In the genomic region with DNA sequence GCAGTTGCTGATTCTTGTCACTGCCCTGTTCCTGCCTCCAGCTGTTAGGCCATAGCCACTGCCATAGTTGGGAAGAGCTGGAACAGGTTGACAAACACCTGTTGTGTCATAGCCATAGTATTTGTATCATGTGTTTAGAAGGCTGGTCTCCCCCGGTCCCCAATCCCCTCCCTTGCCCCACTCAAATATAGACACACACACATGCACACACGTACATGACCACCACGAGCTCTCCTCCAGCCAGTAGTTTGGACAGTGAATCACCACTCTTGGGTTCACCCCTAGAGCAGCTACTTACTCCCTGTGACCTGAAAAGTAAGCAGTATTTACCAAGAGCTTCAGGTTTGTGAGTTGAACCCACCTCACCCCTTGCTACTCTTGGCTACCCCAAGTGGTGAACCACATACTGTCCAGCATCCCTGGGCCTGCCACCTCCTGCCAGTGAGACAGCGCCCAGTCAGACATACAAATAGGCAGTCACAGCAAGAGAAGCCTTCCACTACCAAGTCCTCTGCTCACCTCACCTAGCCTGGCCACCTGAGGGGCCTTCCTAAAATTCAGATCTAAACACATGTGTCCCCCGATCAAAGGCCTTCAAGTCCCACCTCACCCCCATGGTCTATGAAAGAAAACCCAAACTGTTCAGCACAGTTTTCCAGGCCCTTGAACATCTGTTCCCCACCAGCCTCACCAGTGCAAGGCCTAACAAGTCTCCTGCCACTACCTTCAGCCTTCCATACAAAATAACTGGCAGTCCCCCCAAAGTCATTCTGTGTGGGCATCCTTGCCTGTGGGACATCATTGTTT, we compare ENCODE assay signal across 8 cellular contexts. TPM values are rescaled to one million over a fixed set of nuclear protein-coding genes. Genes with fewer than 3 reads are reported as not detected.
DNase-seq lines count a peak whose midpoint lies in the region; ATAC-seq, FAIRE-seq and TF ChIP-seq lines count a peak whose summit lies in the region.

No MANE protein-coding gene starts in this region.

- intact Hi-C loops in Calu3 (cut with micrococcal nuclease; ENCODE audit: unreplicated experiment) (no loop called here), Panc1 (cut with micrococcal nuclease; ENCODE audit: unreplicated experiment) (no loop called here), pancreas (cut with DNase I) (loop anchor here in 1 of 3 donors (5.0 kb wide), 1 partner anchor 43 kb away; no protein-coding TSS in a partner anchor)

- peak overlapping the region; percentile 73 for H3K27ac Mint-ChIP-seq in Calu3 (ENCODE audit: unreplicated experiment)

- TSS peak; percentile 87 for BruUV-seq in Calu3 (replicated peaks; lab: Mats Ljungman, UMichigan)
- BruUV-seq in Panc1 (replicated peaks; lab: Mats Ljungman, UMichigan): no TSS peak

- H3K27me3 Mint-ChIP-seq in Calu3 (ENCODE audit: unreplicated experiment): no peaks in the 10 kb centered on the region

- no peaks in the 10 kb centered on the region for H3K9me3 Mint-ChIP-seq in Calu3 (ENCODE audit: low read depth, unreplicated experiment)

- 90 to 96% methylated on average over 5 of the region's 5 CpGs for whole genome bisulfite sequencing in pancreas, 2 donors

- peak; percentile 24; the same call in 1 of the 2 replicates for ATAC-seq in Panc1
- ATAC-seq in pancreas: peak in 1 of 4 donors; percentile 4

- H3K27ac ChIP-seq in Panc1 (ENCODE audit: low read length) (no peak overlapping the region), pancreas (peak overlapping the region; percentile 61 to 95 (median 79))
- H3K27ac ChIP-seq in effector memory CD4-positive, alpha-beta T cell (ENCODE audit: insufficient read depth, low read length, poor library complexity, severe bottlenecking): peak overlapping the region; percentile 80

- no peaks in the 10 kb centered on the region for H3K9me3 ChIP-seq in Panc1 (ENCODE audit: control insufficient read depth, insufficient read depth, low read depth, low read length)
- no peaks in the 10 kb centered on the region for H3K9me3 ChIP-seq in effector memory CD4-positive, alpha-beta T cell (ENCODE audit: control insufficient read depth, low read length)
- H3K9me3 ChIP-seq in pancreas: no peaks in the 10 kb centered on the region

- no peak for TF ChIP-seq CTCF in Calu3 (IDR thresholded peaks at IDR 0.05; ENCODE audit: unreplicated experiment)
- TF ChIP-seq CTCF in Panc1 (IDR thresholded peaks at IDR 0.05): no peak
- no peak for TF ChIP-seq CTCF in pancreas (IDR thresholded peaks at IDR 0.05)

- in situ Hi-C loops in Panc1 (cut with HindIII; ENCODE audit: low pct_unique_long_range_greater_than_20kb, low sequenced_read_pairs): no loop called here

- peaks cover 32% of the 10 kb centered on the region for H3K4me1 Mint-ChIP-seq in Calu3 (ENCODE audit: low read depth, unreplicated experiment)

- H3K4me3 Mint-ChIP-seq in Calu3 (ENCODE audit: low read depth, unreplicated experiment): no peak overlapping the region

- DNase-seq in Calu3 (no peak), Panc1 (ENCODE audit: low read depth, low spot score) (no peak), pancreas (peak in 1 of 6 donors; percentile 47), HPDE6-E6E7 (ENCODE audit: extremely low spot score) (no peak), NCI-H2171 treated with DMSO at 0.1 percent for 48 hours (lab: John Stamatoyannopoulos, UW) (no peak), NCI-H1694 (lab: John Stamatoyannopoulos, UW) (no peak)
- no peak for DNase-seq in effector memory CD4-positive, alpha-beta T cell
- no peak for DNase-seq in activated CD4-positive, alpha-beta T cell treated with anti-CD3 and anti-CD28 coated beads for 48 hours

- H3K4me3 ChIP-seq in Panc1 (ENCODE audit: low read depth in 2 of 2, low read length in 2 of 2): no peak overlapping the region
- H3K4me3 ChIP-seq in effector memory CD4-positive, alpha-beta T cell (ENCODE audit: insufficient read depth, low read depth, low read length, poor library complexity, severe bottlenecking): peak overlapping the region; percentile 28
- no peak overlapping the region for H3K4me3 ChIP-seq in pancreas

- H3K4me1 ChIP-seq in Panc1 (ENCODE audit: control insufficient read depth, insufficient read depth, low read length): peaks cover 6% of the 10 kb centered on the region
- peaks cover 45% of the 10 kb centered on the region for H3K4me1 ChIP-seq in effector memory CD4-positive, alpha-beta T cell (ENCODE audit: control insufficient read depth, insufficient read depth, low read length, poor library complexity, severe bottlenecking)
- H3K4me1 ChIP-seq in pancreas: peaks cover 15 to 21% (median 15%) of the 10 kb centered on the region in 3 donors

- H3K27me3 ChIP-seq in Panc1 (ENCODE audit: control insufficient read depth, insufficient read depth, low read length): no peaks in the 10 kb centered on the region
- H3K27me3 ChIP-seq in effector memory CD4-positive, alpha-beta T cell (replicated peaks; ENCODE audit: control insufficient read depth, insufficient read depth, low read length, poor library complexity, severe bottlenecking): no peaks in the 10 kb centered on the region
- H3K27me3 ChIP-seq in pancreas: no peaks in the 10 kb centered on the region

- POLR2A ChIA-PET in Panc1 (lab: Charles Lee): interaction anchor here (0.6 to 0.7 kb wide), 2 partner anchors 30 to 125 kb away, joined by 3 to 8 read pairs; no protein-coding TSS in a partner anchor

- FAIRE-seq in pancreas (lab: Jason Lieb, UNC): no peak

- CTCF ChIA-PET in Calu3 (lab: Charles Lee) (interaction anchor here (0.6 to 1.3 kb wide), 5 partner anchors 10 to 887 kb away, joined by 3 to 8 read pairs (median 4); no protein-coding TSS in a partner anchor), Panc1 (lab: Charles Lee) (interaction anchor here (0.6 kb wide), 1 partner anchor 349 kb away, joined by 4 read pairs; no protein-coding TSS in a partner anchor)

- H3K36me3 Mint-ChIP-seq in Calu3 (ENCODE audit: insufficient read depth, unreplicated experiment): peaks cover 11% of the 10 kb centered on the region

- no peaks in the 10 kb centered on the region for H3K36me3 ChIP-seq in Panc1 (ENCODE audit: control insufficient read depth, insufficient read depth, low read length)
- H3K36me3 ChIP-seq in effector memory CD4-positive, alpha-beta T cell (ENCODE audit: control insufficient read depth, insufficient read depth, low read length): no peaks in the 10 kb centered on the region
- H3K36me3 ChIP-seq in pancreas: no peaks in the 10 kb centered on the region

RNA-seq across cellular contexts. Expression of a gene that starts 7.1 kb away (rescaled TPM):
- total RNA-seq in Calu3 (2022) (252 and 260 TPM in 2 replicates), Panc1 (2021; ENCODE audit: unreplicated experiment) (276 TPM), pancreas (100 to 1,000 TPM; 121 to 232 (median 177) TPM)
- polyA plus RNA-seq in Panc1 (2012; ENCODE audit: insufficient read length): 289 TPM
- polyA plus RNA-seq in pancreas: 100 to 1,000 TPM; 132 to 179 TPM
